ENCODE assay signal across 7 cellular contexts in the genomic region with DNA sequence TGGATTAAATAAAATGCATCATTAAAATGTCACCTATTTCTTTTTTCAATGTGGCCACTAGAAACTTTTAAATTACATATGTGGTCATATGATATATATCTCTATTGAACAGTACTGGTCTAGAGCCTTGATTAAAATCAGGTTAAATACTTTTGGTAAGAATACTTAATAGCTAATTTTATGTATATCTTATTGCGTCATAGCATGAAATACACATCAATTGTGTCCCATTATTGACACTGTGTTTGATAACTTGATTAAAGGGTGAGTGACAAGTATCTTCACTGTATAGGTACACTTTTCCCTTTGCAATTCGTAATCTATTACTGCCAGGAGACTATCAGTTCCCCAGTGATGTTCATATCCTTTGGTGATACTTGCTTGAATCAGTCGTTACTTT.
"Had no signal": no experiment of that assay in that cellular context is flagged by ENCODE, and none has a peak within 500 bp of the region (broad histone marks: within the 10 kb centered on the region; RNA-seq: fewer than 3 reads in every experiment).

No MANE protein-coding gene starts in this region.

- DNase-seq: H7, HFFc6, KG1 had no signal

- H3K36me3 ChIP-seq: HAP-1 had no signal

- H3K9me3 ChIP-seq: HAP-1 had no signal

- H3K4me3 ChIP-seq: GM23338, HAP-1 had no signal

- H3K4me2 ChIP-seq: GM23338 had no signal

- H3K27ac ChIP-seq: HL-60 had no signal

- H3K4me1 ChIP-seq: HAP-1 had no signal

- ATAC-seq: GM23338, HCT116 had no signal
